ENCODE assay signal across 19 cellular contexts in genomic region chrX:21929209-21929608, GRCh38. TPM values are rescaled to one million over a fixed set of nuclear protein-coding genes. Genes with fewer than 3 reads are reported as not detected.
DNase-seq lines count a peak whose midpoint lies in the region; ATAC-seq, FAIRE-seq and TF ChIP-seq lines count a peak whose summit lies in the region.
"Had no signal": no experiment of that assay in that cellular context is flagged by ENCODE, and none has a peak within 500 bp of the region (broad histone marks: within the 10 kb centered on the region; RNA-seq: fewer than 3 reads in every experiment).

No MANE protein-coding gene starts in this region.

- no peak for TF ChIP-seq CTCF in HepG2 (CRISPR knock-in tag; IDR thresholded peaks at IDR 0.05)
- no peak for TF ChIP-seq CTCF in right lobe of liver (IDR thresholded peaks at IDR 0.05)
- TF ChIP-seq CTCF in vagina (IDR thresholded peaks at IDR 0.05) = no peak

- no peak for TF ChIP-seq RAD21 in HepG2 (CRISPR knock-in tag; IDR thresholded peaks at IDR 0.05)

- DNase-seq in HepG2 (ENCODE audit: low spot score) (no peak), right lobe of liver (no peak), M059J (ENCODE audit: low read depth) (peak; percentile 21), vagina (ENCODE audit: extremely low spot score in 2 of 2) (no peak)
- no peak for DNase-seq in activated T-helper 1 cell treated with anti-CD3 and anti-CD28 coated beads, Interleukin-12 subunit alpha, Interleukin-12 subunit beta, Interleukin-2, Interleukin-4 antibody, amounts not matched to agents 30 ng/mL and 10 ng/mL and 1 ng/mL, durations not matched to agents 14 hours and 24 hours and 36 hours (ENCODE audit: low spot score)
- no peak for DNase-seq in stimulated activated naive CD8-positive, alpha-beta T cell treated with anti-CD3 and anti-CD28 coated beads, Interleukin-15, amount 100 ng/mL, for 72 hours
- no peak for DNase-seq in naive thymus-derived CD8-positive, alpha-beta T cell
- DNase-seq: activated CD8-positive, alpha-beta memory T cell treated with anti-CD3 and anti-CD28 coated beads, Interleukin-2, amount 50 U/mL, for 4 hours; activated gamma-delta T cell; cortex of kidney; DMS79 treated with DMSO at 0.1 percent for 48 hours; glutamatergic neuron; KG1; NCI-H1092 treated with DMSO at 0.1 percent for 48 hours; NCI-H2081 treated with DMSO at 0.1 percent for 48 hours; NCI-H446; stimulated activated naive B cell treated with anti-CD40 and anti-IgM and Interleukin-4, amounts not matched to agents 10 μg/mL and 1 μg/mL and 100 μg/mL, for 72 hours had no signal

- peaks cover 10% of the 10 kb centered on the region for H3K9me3 Mint-ChIP-seq in activated T-helper 1 cell treated with anti-CD3 and anti-CD28 coated beads, Interleukin-12 subunit alpha, Interleukin-12 subunit beta, Interleukin-2, Interleukin-4 antibody, amounts not matched to agents 30 ng/mL and 10 ng/mL and 1 ng/mL, durations not matched to agents 14 hours and 24 hours and 36 hours
- peaks cover 12 to 14% of the 10 kb centered on the region in 2 donors for H3K9me3 Mint-ChIP-seq in stimulated activated naive CD8-positive, alpha-beta T cell treated with anti-CD3 and anti-CD28 coated beads, Interleukin-15, amount 100 ng/mL, for 72 hours
- peaks cover 0 to 9% (median 0%) of the 10 kb centered on the region in 9 donors for H3K9me3 Mint-ChIP-seq in naive thymus-derived CD8-positive, alpha-beta T cell

- H3K27ac Mint-ChIP-seq in activated T-helper 1 cell treated with anti-CD3 and anti-CD28 coated beads, Interleukin-12 subunit alpha, Interleukin-12 subunit beta, Interleukin-2, Interleukin-4 antibody, amounts not matched to agents 30 ng/mL and 10 ng/mL and 1 ng/mL, durations not matched to agents 14 hours and 24 hours and 36 hours = peak overlapping the region; percentile 79
- H3K27ac Mint-ChIP-seq in stimulated activated naive CD8-positive, alpha-beta T cell treated with anti-CD3 and anti-CD28 coated beads, Interleukin-15, amount 100 ng/mL, for 72 hours = peak overlapping the region; percentile 46 to 69
- no peak overlapping the region for H3K27ac Mint-ChIP-seq in naive thymus-derived CD8-positive, alpha-beta T cell
- H3K27ac Mint-ChIP-seq: stimulated activated naive B cell treated with anti-CD40 and anti-IgM and Interleukin-4, amounts not matched to agents 10 μg/mL and 1 μg/mL and 100 μg/mL, for 72 hours had no signal

- no peak overlapping the region for H3K9ac ChIP-seq in HepG2 (ENCODE audit: insufficient read depth, low read depth, low read length)

- no peak for FAIRE-seq in HepG2 (lab: Jason Lieb, UNC)
- FAIRE-seq: GM12891 had no signal

- peaks cover 44% of the 10 kb centered on the region for H3K4me1 Mint-ChIP-seq in activated T-helper 1 cell treated with anti-CD3 and anti-CD28 coated beads, Interleukin-12 subunit alpha, Interleukin-12 subunit beta, Interleukin-2, Interleukin-4 antibody, amounts not matched to agents 30 ng/mL and 10 ng/mL and 1 ng/mL, durations not matched to agents 14 hours and 24 hours and 36 hours (ENCODE audit: low read depth)
- peaks cover 36% of the 10 kb centered on the region for H3K4me1 Mint-ChIP-seq in stimulated activated naive CD8-positive, alpha-beta T cell treated with anti-CD3 and anti-CD28 coated beads, Interleukin-15, amount 100 ng/mL, for 72 hours
- H3K4me1 Mint-ChIP-seq in naive thymus-derived CD8-positive, alpha-beta T cell = peaks cover 6 to 10% (median 9%) of the 10 kb centered on the region in 4 donors
- H3K4me1 Mint-ChIP-seq: stimulated activated naive B cell treated with anti-CD40 and anti-IgM and Interleukin-4, amounts not matched to agents 10 μg/mL and 1 μg/mL and 100 μg/mL, for 72 hours had no signal

- H3K36me3 ChIP-seq in HepG2 (replicated peaks in 1 of 2; ENCODE audit: control insufficient read depth in 1 of 2, insufficient read depth in 2 of 2, low read length in 2 of 2) (no peaks in the 10 kb centered on the region), right lobe of liver (no peaks in the 10 kb centered on the region), vagina (no peaks in the 10 kb centered on the region)

- H3K79me2 ChIP-seq in HepG2 (ENCODE audit: insufficient read depth, low read length) = no peaks in the 10 kb centered on the region

- CTCF ChIA-PET in HepG2 (lab: Yijun Ruan, JAX; ENCODE audit: low intra/inter-chr PET ratio, low total read pairs) = no interaction called here

- no peak overlapping the region for H3K27ac ChIP-seq in HepG2 (ENCODE audit: extremely low read length, insufficient read depth, low read length)
- no peak overlapping the region for H3K27ac ChIP-seq in right lobe of liver
- H3K27ac ChIP-seq in vagina = no peak overlapping the region
- H3K27ac ChIP-seq: skin epidermis had no signal

- in situ Hi-C loops in HepG2 (cut with HindIII; ENCODE audit: extremely low pct_ligation_motif_present, low pct_unique_long_range_greater_than_20kb) = no loop called here

- H3K4me2 ChIP-seq in HepG2 (ENCODE audit: low read depth, low read length) = no peak overlapping the region

- no peak overlapping the region for H2AFZ ChIP-seq in HepG2 (ENCODE audit: low read length)

- POLR2A ChIA-PET in HepG2 (lab: Yijun Ruan, JAX) = no interaction called here
- POLR2A ChIA-PET in naive thymus-derived CD8-positive, alpha-beta T cell (lab: Charles Lee) = no interaction called here

- H3K27me3 Mint-ChIP-seq in activated T-helper 1 cell treated with anti-CD3 and anti-CD28 coated beads, Interleukin-12 subunit alpha, Interleukin-12 subunit beta, Interleukin-2, Interleukin-4 antibody, amounts not matched to agents 30 ng/mL and 10 ng/mL and 1 ng/mL, durations not matched to agents 14 hours and 24 hours and 36 hours (ENCODE audit: insufficient read depth) = no peaks in the 10 kb centered on the region
- H3K27me3 Mint-ChIP-seq in stimulated activated naive CD8-positive, alpha-beta T cell treated with anti-CD3 and anti-CD28 coated beads, Interleukin-15, amount 100 ng/mL, for 72 hours = no peaks in the 10 kb centered on the region
- H3K27me3 Mint-ChIP-seq in naive thymus-derived CD8-positive, alpha-beta T cell = no peaks in the 10 kb centered on the region
- H3K27me3 Mint-ChIP-seq: stimulated activated naive B cell treated with anti-CD40 and anti-IgM and Interleukin-4, amounts not matched to agents 10 μg/mL and 1 μg/mL and 100 μg/mL, for 72 hours had no signal

- peaks cover 6% of the 10 kb centered on the region for H3K36me3 Mint-ChIP-seq in activated T-helper 1 cell treated with anti-CD3 and anti-CD28 coated beads, Interleukin-12 subunit alpha, Interleukin-12 subunit beta, Interleukin-2, Interleukin-4 antibody, amounts not matched to agents 30 ng/mL and 10 ng/mL and 1 ng/mL, durations not matched to agents 14 hours and 24 hours and 36 hours (ENCODE audit: low read depth)
- H3K36me3 Mint-ChIP-seq in naive thymus-derived CD8-positive, alpha-beta T cell = no peaks in the 10 kb centered on the region

- 74% methylated on average over 4 of the region's 4 CpGs for WGBS in HepG2 (ENCODE audit: low lambda C conversion rate)
- WGBS in right lobe of liver (ENCODE audit: insufficient coverage, low coverage, low lambda C conversion rate, missing lambda C conversion rate) = 77% methylated on average over 4 of the region's 4 CpGs

- no peak overlapping the region for H3K4me3 Mint-ChIP-seq in activated T-helper 1 cell treated with anti-CD3 and anti-CD28 coated beads, Interleukin-12 subunit alpha, Interleukin-12 subunit beta, Interleukin-2, Interleukin-4 antibody, amounts not matched to agents 30 ng/mL and 10 ng/mL and 1 ng/mL, durations not matched to agents 14 hours and 24 hours and 36 hours
- peak overlapping the region; percentile 32 to 63 for H3K4me3 Mint-ChIP-seq in stimulated activated naive CD8-positive, alpha-beta T cell treated with anti-CD3 and anti-CD28 coated beads, Interleukin-15, amount 100 ng/mL, for 72 hours
- no peak overlapping the region for H3K4me3 Mint-ChIP-seq in naive thymus-derived CD8-positive, alpha-beta T cell
- H3K4me3 Mint-ChIP-seq: stimulated activated naive B cell treated with anti-CD40 and anti-IgM and Interleukin-4, amounts not matched to agents 10 μg/mL and 1 μg/mL and 100 μg/mL, for 72 hours had no signal

- ATAC-seq in HepG2 = no peak
- no peak for ATAC-seq in right lobe of liver
- no peak for ATAC-seq in stimulated activated naive CD8-positive, alpha-beta T cell treated with anti-CD3 and anti-CD28 coated beads, Interleukin-15, amount 100 ng/mL, for 72 hours
- ATAC-seq in naive thymus-derived CD8-positive, alpha-beta T cell = no peak
- ATAC-seq: stimulated activated naive B cell treated with anti-CD40 and anti-IgM and Interleukin-4, amounts not matched to agents 10 μg/mL and 1 μg/mL and 100 μg/mL, for 72 hours had no signal

- H3K4me3 ChIP-seq in HepG2 (replicated peaks in 1 of 3; ENCODE audit: insufficient read depth in 1 of 3, low read depth in 2 of 3, low read length in 3 of 3) (no peak overlapping the region), right lobe of liver (no peak overlapping the region), vagina (no peak overlapping the region)
- H3K4me3 ChIP-seq: skin epidermis had no signal

- H3K4me1 ChIP-seq in HepG2 (ENCODE audit: insufficient read depth, low read length) (peaks cover 27% of the 10 kb centered on the region), right lobe of liver (no peaks in the 10 kb centered on the region), vagina (no peaks in the 10 kb centered on the region)

- BruUV-seq in HepG2 (replicated peaks; lab: Mats Ljungman, UMichigan) = no TSS peak

- H3K27me3 ChIP-seq in HepG2 (ENCODE audit: control insufficient read depth in 1 of 2, insufficient read depth in 2 of 2, low read length in 2 of 2) (no peaks in the 10 kb centered on the region), right lobe of liver (no peaks in the 10 kb centered on the region), vagina (no peaks in the 10 kb centered on the region)

- intact Hi-C loops in HepG2 (cut with micrococcal nuclease; ENCODE audit: unreplicated experiment) = no loop called here
- intact Hi-C loops in right lobe of liver (cut with DNase I) = no loop called here
- intact Hi-C loops in activated T-helper 1 cell treated with anti-CD3 and anti-CD28 coated beads, Interleukin-12 subunit alpha, Interleukin-12 subunit beta, Interleukin-2, Interleukin-4 antibody, amounts not matched to agents 30 ng/mL and 10 ng/mL and 1 ng/mL, durations not matched to agents 14 hours and 24 hours and 36 hours (cut with micrococcal nuclease) = loop anchor here (5.0 kb wide), 1 partner anchor 133 kb away; no protein-coding TSS in a partner anchor
- intact Hi-C loops in vagina (cut with DNase I) = no loop called here

- no peaks in the 10 kb centered on the region for H4K20me1 ChIP-seq in HepG2 (ENCODE audit: insufficient read depth, low read length)

- TF ChIP-seq EP300 in HepG2 (IDR thresholded peaks at IDR 0.05; ENCODE audit: low read depth in 2 of 2, low read length in 2 of 2) (no peak), HepG2 (CRISPR knock-in tag; IDR thresholded peaks at IDR 0.05; ENCODE audit: borderline replicate concordance) (no peak)

- H3K9me3 ChIP-seq in HepG2 (ENCODE audit: low read length) = no peaks in the 10 kb centered on the region
- H3K9me3 ChIP-seq in right lobe of liver = no peaks in the 10 kb centered on the region
- no peaks in the 10 kb centered on the region for H3K9me3 ChIP-seq in vagina

- no peak for TF ChIP-seq POLR2A in HepG2 (IDR thresholded peaks at IDR 0.05; ENCODE audit: insufficient read depth in 1 of 2, low read depth in 2 of 2, low read length in 2 of 2)
- TF ChIP-seq POLR2A in right lobe of liver (IDR thresholded peaks at IDR 0.05) = no peak
- no peak for TF ChIP-seq POLR2A in vagina (IDR thresholded peaks at IDR 0.05)

RNA-seq across cellular contexts. Expression of gene SMS, which starts 11.3 kb away (rescaled TPM):
- total RNA-seq in HepG2 (2016; rRNA removed; fragmentation: Illumina TruSeq; extraction: Trizol) = 91.9 and 115 TPM in 2 replicates
- 46.6 and 52.3 TPM in 2 replicates for total RNA-seq in HepG2 (2016; cell fraction: cytosol; rRNA removed; fragmentation: Illumina TruSeq; extraction: Trizol; ENCODE audit: low read depth)
- total RNA-seq in HepG2 (2016; cell fraction: insoluble cytoplasmic fraction; rRNA removed; fragmentation: Illumina TruSeq; extraction: Trizol) = 95.1 and 105 TPM in 2 replicates
- total RNA-seq in HepG2 (2016; cell fraction: membrane; rRNA removed; fragmentation: Illumina TruSeq; extraction: Trizol) = 91.1 and 102 TPM in 2 replicates
- total RNA-seq in HepG2 (2016; cell fraction: nucleus; rRNA removed; fragmentation: Illumina TruSeq; extraction: Trizol) = 32.1 and 33.7 TPM in 2 replicates
- polyA plus RNA-seq in HepG2 (2011; rRNA removed) = 29.6 and 40.5 TPM in 2 replicates
- 27.2 and 29.2 TPM in 2 replicates for polyA plus RNA-seq in HepG2 (2011; cell fraction: cytosol; rRNA removed)
- 11.3 and 11.5 TPM in 2 replicates for polyA plus RNA-seq in HepG2 (2011; cell fraction: nucleus; rRNA removed)
- polyA plus RNA-seq in HepG2 (2012) = 60.8 and 71.1 TPM in 2 replicates
- 48.6 and 66.4 TPM in 2 replicates for polyA plus RNA-seq in HepG2 (2016; cell fraction: cytosol; fragmentation: Illumina TruSeq; extraction: Trizol; ENCODE audit: low read depth)
- 126 and 134 TPM in 2 replicates for polyA plus RNA-seq in HepG2 (2016; cell fraction: insoluble cytoplasmic fraction; fragmentation: Illumina TruSeq; extraction: Trizol; ENCODE audit: low read depth)
- polyA plus RNA-seq in HepG2 (2016; cell fraction: membrane; fragmentation: Illumina TruSeq; extraction: Trizol; ENCODE audit: low read depth) = 84.4 and 95.5 TPM in 2 replicates
- polyA plus RNA-seq in HepG2 (2016; cell fraction: nucleus; fragmentation: Illumina TruSeq; extraction: Trizol; ENCODE audit: insufficient read depth, low read depth) = 54.1 and 59.0 TPM in 2 replicates
- polyA minus RNA-seq in HepG2 (2011; rRNA and poly(A)+ RNA removed; ENCODE audit: low replicate concordance) = 17.4 and 47.2 TPM in 2 replicates
- polyA minus RNA-seq in HepG2 (2011; cell fraction: cytosol; rRNA and poly(A)+ RNA removed) = 34.7 and 40.9 TPM in 2 replicates
- polyA minus RNA-seq in HepG2 (2011; cell fraction: nucleus; rRNA and poly(A)+ RNA removed) = 11.2 and 16.8 TPM in 2 replicates
- total RNA-seq in right lobe of liver = 10 to 100 TPM; 14.6 to 27.1 (median 21.9) TPM
- 228 and 301 TPM in 2 replicates for total RNA-seq in M059J (2014; rRNA removed; shearing (Covaris generic))
- 144 and 145 TPM in 2 replicates for total RNA-seq in activated T-helper 1 cell treated with anti-CD3 and anti-CD28 coated beads, Interleukin-12 subunit alpha, Interleukin-12 subunit beta, Interleukin-2, Interleukin-4 antibody, amounts not matched to agents 30 ng/mL and 10 ng/mL and 1 ng/mL, durations not matched to agents 14 hours and 24 hours and 36 hours
- 10 to 100 TPM; 19.2 to 25.8 TPM for total RNA-seq in naive thymus-derived CD8-positive, alpha-beta T cell
- polyA plus RNA-seq in naive thymus-derived CD8-positive, alpha-beta T cell = 10 to 100 TPM; 32.7 to 39.5 (median 32.9) TPM
- 36.8 TPM for total RNA-seq in vagina

Comparison
In these comparisons a context has a peak if more than half of its experiments do, and no peak if none do; other contexts are left out.
1. H3K27ac Mint-ChIP-seq: peak in activated T-helper 1 cell treated with anti-CD3 and anti-CD28 coated beads, Interleukin-12 subunit alpha, Interleukin-12 subunit beta, Interleukin-2, Interleukin-4 antibody, amounts not matched to agents 30 ng/mL and 10 ng/mL and 1 ng/mL, durations not matched to agents 14 hours and 24 hours and 36 hours (single experiment) and stimulated activated naive CD8-positive, alpha-beta T cell treated with anti-CD3 and anti-CD28 coated beads, Interleukin-15, amount 100 ng/mL, for 72 hours (2 of 2); none in naive thymus-derived CD8-positive, alpha-beta T cell (0 of 10).
2. H3K4me3 Mint-ChIP-seq: peak in stimulated activated naive CD8-positive, alpha-beta T cell treated with anti-CD3 and anti-CD28 coated beads, Interleukin-15, amount 100 ng/mL, for 72 hours (2 of 2); none in activated T-helper 1 cell treated with anti-CD3 and anti-CD28 coated beads, Interleukin-12 subunit alpha, Interleukin-12 subunit beta, Interleukin-2, Interleukin-4 antibody, amounts not matched to agents 30 ng/mL and 10 ng/mL and 1 ng/mL, durations not matched to agents 14 hours and 24 hours and 36 hours (single experiment) and naive thymus-derived CD8-positive, alpha-beta T cell (0 of 10).